8 cellular contexts compared by ENCODE assay signal in the genomic region with DNA sequence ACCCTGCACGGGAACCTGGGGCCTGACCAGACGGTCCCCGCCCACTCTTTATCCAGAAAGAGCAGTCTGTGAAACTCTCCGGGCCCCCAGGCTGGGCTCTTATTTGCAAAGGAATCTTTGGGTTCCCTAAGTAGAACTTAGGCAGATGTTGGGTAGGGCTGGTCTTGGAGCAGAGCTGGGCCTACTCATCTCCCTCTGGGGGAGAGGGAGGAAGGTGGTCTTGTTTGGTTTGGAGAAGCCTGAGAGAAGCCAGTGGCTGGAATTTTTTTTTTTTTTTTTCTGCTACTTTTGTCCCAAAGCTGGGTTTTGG. TPM values are rescaled to one million over a fixed set of nuclear protein-coding genes. Genes with fewer than 3 reads are reported as not detected.
DNase-seq lines count a peak whose midpoint lies in the region; ATAC-seq and TF ChIP-seq lines count a peak whose summit lies in the region.

No MANE protein-coding gene starts in this region.

- TF ChIP-seq CTCF in adrenal gland (IDR thresholded peaks at IDR 0.05) (no peak), tibial artery (IDR thresholded peaks at IDR 0.05) (no peak)

- H3K9me3 ChIP-seq in adrenal gland (replicated peaks in 1 of 3) (no peaks in the 10 kb centered on the region), tibial artery (no peaks in the 10 kb centered on the region)

- peak overlapping the region; percentile 91 for H3K4me3 Mint-ChIP-seq in activated CD8-positive, alpha-beta memory T cell treated with anti-CD3 and anti-CD28 coated beads, Interleukin-2, amount 10 ng/mL, durations not matched to agents 7 days and 5 days

- H3K36me3 ChIP-seq in adrenal gland (replicated peaks in 1 of 2) = no peaks in the 10 kb centered on the region
- no peaks in the 10 kb centered on the region for H3K36me3 ChIP-seq in tibial artery

- peak overlapping the region in 4 of 5 donors; percentile 91 to 97 (median 94) for H3K27ac ChIP-seq in adrenal gland
- peak overlapping the region; percentile 82 to 97 for H3K27ac ChIP-seq in tibial artery

- H3K4me3 ChIP-seq in adrenal gland = peak overlapping the region; percentile 5 to 94 (median 44)
- peak overlapping the region; percentile 73 to 85 for H3K4me3 ChIP-seq in tibial artery

- H3K27me3 ChIP-seq in adrenal gland (no peaks in the 10 kb centered on the region), tibial artery (no peaks in the 10 kb centered on the region)

- 5 to 8% (median 6%) methylated on average over 3 to 4 of the region's 4 CpGs for WGBS in adrenal gland, 4 donors

- H3K27ac Mint-ChIP-seq in activated CD8-positive, alpha-beta memory T cell treated with anti-CD3 and anti-CD28 coated beads, Interleukin-2, amount 10 ng/mL, durations not matched to agents 7 days and 5 days = peak overlapping the region; percentile 90

- intact Hi-C loops in adrenal gland (cut with DNase I) (no loop called here), left colon (cut with DNase I, micrococcal nuclease) (no loop called here), tibial artery (cut with DNase I; ENCODE audit: low total_unique reads) (loop anchor here (10.0 kb wide), 1 partner anchor 267 kb away; no protein-coding TSS in a partner anchor), posterior cingulate gyrus (cut with DNase I) (loop anchor here (2.0 kb wide), 1 partner anchor 109 kb away; the partner anchor contains the start of gene TOP1)

- ATAC-seq in activated CD8-positive, alpha-beta memory T cell treated with anti-CD3 and anti-CD28 coated beads, Interleukin-2, amount 10 ng/mL, durations not matched to agents 7 days and 5 days = no peak
- ATAC-seq in left colon = peak; percentile 3
- ATAC-seq in GM18861 (IDR thresholded peaks at IDR 0.05; ENCODE audit: unreplicated experiment) = no peak

- CTCF ChIA-PET in activated CD8-positive, alpha-beta memory T cell treated with anti-CD3 and anti-CD28 coated beads, Interleukin-2, amount 10 ng/mL, durations not matched to agents 7 days and 5 days (lab: Charles Lee) = interaction anchor here (0.7 to 11.0 kb wide), 11 partner anchors 7 to 201 kb away, joined by 3 to 152 read pairs (median 4); no protein-coding TSS in a partner anchor

- H3K9me3 Mint-ChIP-seq in activated CD8-positive, alpha-beta memory T cell treated with anti-CD3 and anti-CD28 coated beads, Interleukin-2, amount 10 ng/mL, durations not matched to agents 7 days and 5 days (ENCODE audit: low read depth) = no peaks in the 10 kb centered on the region

- peaks cover 63% of the 10 kb centered on the region for H3K4me1 Mint-ChIP-seq in activated CD8-positive, alpha-beta memory T cell treated with anti-CD3 and anti-CD28 coated beads, Interleukin-2, amount 10 ng/mL, durations not matched to agents 7 days and 5 days

- peaks cover 17% of the 10 kb centered on the region for H3K36me3 Mint-ChIP-seq in activated CD8-positive, alpha-beta memory T cell treated with anti-CD3 and anti-CD28 coated beads, Interleukin-2, amount 10 ng/mL, durations not matched to agents 7 days and 5 days

- H3K4me1 ChIP-seq in adrenal gland (replicated peaks in 1 of 2) (peaks cover 0 to 57% of the 10 kb centered on the region in 2 donors), tibial artery (peaks cover 7 to 61% (median 43%) of the 10 kb centered on the region in 4 donors)

- no peak for DNase-seq in activated CD8-positive, alpha-beta memory T cell treated with anti-CD3 and anti-CD28 coated beads, Interleukin-2, amount 10 ng/mL, durations not matched to agents 7 days and 5 days
- no peak for DNase-seq in activated CD8-positive, alpha-beta memory T cell treated with anti-CD3 and anti-CD28 coated beads, Interleukin-2, amount 50 U/mL, for 4 hours
- DNase-seq in adrenal gland = no peak
- no peak for DNase-seq in left colon
- DNase-seq in tibial artery = no peak
- DNase-seq in LoVo (ENCODE audit: low spot score) = no peak
- no peak for DNase-seq in posterior cingulate gyrus

- TF ChIP-seq POLR2A in adrenal gland (IDR thresholded peaks at IDR 0.05) = no peak

- H3K27me3 Mint-ChIP-seq in activated CD8-positive, alpha-beta memory T cell treated with anti-CD3 and anti-CD28 coated beads, Interleukin-2, amount 10 ng/mL, durations not matched to agents 7 days and 5 days = no peaks in the 10 kb centered on the region

RNA-seq across cellular contexts. Expression of gene PLCG1, which starts 0.8 kb away (rescaled TPM):
- 100 to 1,000 TPM; 201 to 337 TPM for total RNA-seq in activated CD8-positive, alpha-beta memory T cell treated with anti-CD3 and anti-CD28 coated beads, Interleukin-2, amount 10 ng/mL, durations not matched to agents 7 days and 5 days
- 100 to 1,000 TPM in 2 of 8 donors, 10 to 100 TPM in 6; 49.3 to 120 (median 82.0) TPM for total RNA-seq in adrenal gland
- polyA plus RNA-seq in adrenal gland = 100 to 1,000 TPM in 1 of 3 donors, 10 to 100 TPM in 2; 32.9 to 139 (median 78.1) TPM
- total RNA-seq in left colon = 10 to 100 TPM; 58.0 to 74.7 TPM

Comparison
In these comparisons a context has a peak if more than half of its experiments do, and no peak if none do; other contexts are left out.
1. intact Hi-C loops: an anchor here in tibial artery (10.0 kb wide) and posterior cingulate gyrus (2.0 kb wide); none called in adrenal gland and left colon.